ENCODE assay signal across 13 cellular contexts in the genomic region with DNA sequence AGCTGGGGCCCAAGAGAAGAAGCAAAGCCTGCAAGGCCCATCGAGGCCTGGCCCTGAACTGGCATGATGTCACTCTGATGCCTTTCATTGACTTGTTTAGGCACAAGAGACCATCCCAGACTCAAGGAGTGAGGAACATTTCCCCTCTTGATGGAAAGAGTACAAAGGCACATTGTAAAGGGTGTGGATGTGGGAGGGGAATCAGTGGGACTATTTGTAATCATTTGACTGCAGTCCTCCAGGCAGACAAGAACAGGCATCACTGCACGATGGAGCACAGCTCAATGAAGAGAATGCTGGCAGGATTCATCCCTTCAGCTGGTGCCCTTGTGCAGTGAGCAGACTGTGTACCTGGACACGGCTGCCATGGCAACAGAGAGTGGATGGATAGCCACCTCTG.
DNase-seq lines count a peak whose midpoint lies in the region; ATAC-seq and TF ChIP-seq lines count a peak whose summit lies in the region.
"Had no signal": no experiment of that assay in that cellular context is flagged by ENCODE, and none has a peak within 500 bp of the region (broad histone marks: within the 10 kb centered on the region; RNA-seq: fewer than 3 reads in every experiment).

No MANE protein-coding gene starts in this region.

- H3K9me3 Mint-ChIP-seq in CD4-positive, alpha-beta T cell = no peaks in the 10 kb centered on the region
- H3K9me3 Mint-ChIP-seq in HFFc6 = no peaks in the 10 kb centered on the region
- H3K9me3 Mint-ChIP-seq: mesothelial cell of epicardium had no signal

- no peak overlapping the region for H3K9ac ChIP-seq in rectal smooth muscle tissue (ENCODE audit: low read length)

- no peaks in the 10 kb centered on the region for H3K27me3 Mint-ChIP-seq in CD4-positive, alpha-beta T cell
- H3K27me3 Mint-ChIP-seq in HFFc6 (ENCODE audit: insufficient read depth) = peaks cover 5% of the 10 kb centered on the region

- no peak overlapping the region for H3K4me3 Mint-ChIP-seq in CD4-positive, alpha-beta T cell
- H3K4me3 Mint-ChIP-seq in HFFc6 = no peak overlapping the region
- H3K4me3 Mint-ChIP-seq: mesothelial cell of epicardium had no signal

- peak overlapping the region; percentile 97 for H3K27ac Mint-ChIP-seq in CD4-positive, alpha-beta T cell
- no peak overlapping the region for H3K27ac Mint-ChIP-seq in HFFc6
- H3K27ac Mint-ChIP-seq: mesothelial cell of epicardium had no signal

- ATAC-seq in CD4-positive, alpha-beta T cell (ENCODE audit: poor library complexity) = no peak
- ATAC-seq in GM21367 (IDR thresholded peaks at IDR 0.05; ENCODE audit: unreplicated experiment) = no peak

- peak overlapping the region; percentile 59 for H3K27ac ChIP-seq in CD4-positive, alpha-beta T cell (ENCODE audit: low read depth, low read length)
- H3K27ac ChIP-seq in Peyer's patch = peak overlapping the region; percentile 37 to 76 (median 69)
- peak overlapping the region; percentile 38 for H3K27ac ChIP-seq in rectal smooth muscle tissue (ENCODE audit: low read depth, low read length)

- H3K27me3 ChIP-seq in CD4-positive, alpha-beta T cell (ENCODE audit: control insufficient read depth, insufficient read depth, low read length) = no peaks in the 10 kb centered on the region
- H3K27me3 ChIP-seq in Peyer's patch (no peaks in the 10 kb centered on the region), rectal smooth muscle tissue (ENCODE audit: control insufficient read depth, insufficient read depth, low read length) (no peaks in the 10 kb centered on the region)

- POLR2A ChIA-PET in CD4-positive, alpha-beta T cell (lab: Charles Lee) = interaction anchor here (0.9 to 4.0 kb wide), 2 partner anchors 46 to 539 kb away, joined by 3 to 15 read pairs; partner anchors contain the start of genes CPSF2 and NDUFB1

- H3K4me1 Mint-ChIP-seq in CD4-positive, alpha-beta T cell (ENCODE audit: low read depth) = peaks cover 94% of the 10 kb centered on the region
- H3K4me1 Mint-ChIP-seq in HFFc6 (ENCODE audit: low read depth) = peaks cover 9% of the 10 kb centered on the region
- H3K4me1 Mint-ChIP-seq: mesothelial cell of epicardium had no signal

- no peak for DNase-seq in CD4-positive, alpha-beta T cell
- DNase-seq in Peyer's patch (no peak), epidermal melanocyte (ENCODE audit: insufficient read length, low spot score) (peak; percentile 70), NCI-H510A (lab: John Stamatoyannopoulos, UW) (no peak), ureter (ENCODE audit: low spot score) (no peak), HFFc6 (no peak)
- DNase-seq: activated effector memory CD4-positive, alpha-beta T cell treated with Interleukin-2 at 50 U/mL for 16 hours; stimulated activated CD4-positive, alpha-beta T cell treated with anti-CD3 and anti-CD28 coated beads, Interleukin-4, amount 100 ng/mL, for 1 hour; stimulated activated naive CD4-positive, alpha-beta T cell had no signal

- no peak for TF ChIP-seq POLR2A in Peyer's patch (IDR thresholded peaks at IDR 0.05)

- H3K36me3 ChIP-seq in Peyer's patch = peaks cover 0 to 38% (median 0%) of the 10 kb centered on the region in 3 donors
- H3K36me3 ChIP-seq in rectal smooth muscle tissue (ENCODE audit: control insufficient read depth, insufficient read depth, low read length) = peaks cover 16% of the 10 kb centered on the region
- H3K36me3 ChIP-seq: prostate gland had no signal

- no peak for TF ChIP-seq CTCF in CD4-positive, alpha-beta T cell (IDR thresholded peaks at IDR 0.05)
- TF ChIP-seq CTCF in Peyer's patch (IDR thresholded peaks at IDR 0.05) (no peak), HFFc6 (IDR thresholded peaks at IDR 0.05) (no peak)

- intact Hi-C loops in CD4-positive, alpha-beta T cell (cut with DNase I, micrococcal nuclease) = no loop called here

- peaks cover 98% of the 10 kb centered on the region for H3K36me3 Mint-ChIP-seq in CD4-positive, alpha-beta T cell (ENCODE audit: low read depth)
- peaks cover 38% of the 10 kb centered on the region for H3K36me3 Mint-ChIP-seq in HFFc6 (ENCODE audit: low read depth)

- CTCF ChIA-PET in CD4-positive, alpha-beta T cell (lab: Charles Lee) = no interaction called here

- H3K4me1 ChIP-seq in Peyer's patch (peaks cover 0 to 24% (median 9%) of the 10 kb centered on the region in 4 donors), rectal smooth muscle tissue (ENCODE audit: control insufficient read depth, insufficient read depth, low read length) (peaks cover 8% of the 10 kb centered on the region)

- no peak overlapping the region for H3K4me3 ChIP-seq in Peyer's patch
- H3K4me3 ChIP-seq in rectal smooth muscle tissue (ENCODE audit: low read length) = no peak overlapping the region
- H3K4me3 ChIP-seq: prostate gland had no signal

- H3K9me3 ChIP-seq in CD4-positive, alpha-beta T cell (ENCODE audit: control insufficient read depth, low read length) = no peaks in the 10 kb centered on the region
- no peaks in the 10 kb centered on the region for H3K9me3 ChIP-seq in Peyer's patch
- H3K9me3 ChIP-seq: prostate gland had no signal
